In the genomic region with DNA sequence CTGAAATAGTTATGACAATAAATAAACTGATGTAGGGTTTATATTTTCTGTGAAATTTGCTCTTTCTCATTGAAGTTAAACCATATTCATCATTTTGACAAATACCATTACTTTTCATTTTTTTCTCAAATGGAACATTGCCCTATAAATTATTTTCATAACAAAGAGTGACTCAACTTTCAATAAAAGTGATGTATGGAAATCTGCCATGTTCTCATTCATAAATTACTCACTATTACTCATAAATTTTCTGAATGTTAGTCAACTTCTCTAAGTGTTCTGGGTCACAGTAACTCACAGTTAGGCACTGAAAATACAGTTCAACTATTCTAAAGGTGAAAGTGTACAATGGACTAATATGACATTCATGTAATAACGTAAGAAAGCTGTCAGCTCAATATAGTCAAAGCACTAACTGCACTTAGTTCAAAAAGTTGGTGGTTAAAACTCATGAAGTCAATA, we compare ENCODE assay signal across 12 cellular contexts. TPM values are rescaled to one million over a fixed set of nuclear protein-coding genes. Genes with fewer than 3 reads are reported as not detected.
DNase-seq lines count a peak whose midpoint lies in the region; ATAC-seq and TF ChIP-seq lines count a peak whose summit lies in the region.
"Had no signal": no experiment of that assay in that cellular context is flagged by ENCODE, and none has a peak within 500 bp of the region (broad histone marks: within the 10 kb centered on the region; RNA-seq: fewer than 3 reads in every experiment).

No MANE protein-coding gene starts in this region.

- peak overlapping the region; percentile 84 for H3K4me2 ChIP-seq in SK-N-SH

- H3K4me3 ChIP-seq in SK-N-SH (ENCODE audit: low read depth in 2 of 2, low read length in 1 of 2) (peak overlapping the region in 1 of 2 experiments; percentile 57; a peak in 2 of 4 replicates), A673 (ENCODE audit: low read depth, low read length, poor library complexity, severe bottlenecking) (no peak overlapping the region)
- H3K4me3 ChIP-seq: right atrium auricular region had no signal

- H3K4me1 ChIP-seq in SK-N-SH (ENCODE audit: control insufficient read depth in 1 of 2, insufficient read depth in 2 of 2, low read depth in 1 of 2, low read length in 1 of 2), result peaks cover 0 to 5% of the 10 kb centered on the region in 2 experiments; a peak in 1 of 4 replicates
- peaks cover 4% of the 10 kb centered on the region for H3K4me1 ChIP-seq in foreskin keratinocyte
- no peaks in the 10 kb centered on the region for H3K4me1 ChIP-seq in A673 (ENCODE audit: insufficient read depth, low read length, poor library complexity, severe bottlenecking)
- H3K4me1 ChIP-seq: right atrium auricular region had no signal

- peak in 1 of 2 experiments; percentile 50; a peak in 1 of 4 replicates for TF ChIP-seq EP300 in SK-N-SH (IDR thresholded peaks at IDR 0.05; ENCODE audit: borderline replicate concordance in 1 of 2, low read depth in 1 of 2, low read length in 1 of 2)

- peak overlapping the region; percentile 75 for H2AFZ ChIP-seq in SK-N-SH (ENCODE audit: low read depth)

- POLR2A ChIA-PET in SK-N-SH (lab: Yijun Ruan, JAX), result no interaction called here
- POLR2A ChIA-PET in A673 (lab: Charles Lee; ENCODE audit: low non-redundant PET), result no interaction called here

- ATAC-seq in HG02610 (IDR thresholded peaks at IDR 0.05; ENCODE audit: unreplicated experiment), result peak; percentile 89
- peak; percentile 93 for ATAC-seq in foreskin keratinocyte

- H3K36me3 ChIP-seq in SK-N-SH (replicated peaks in 1 of 2; ENCODE audit: control insufficient read depth in 1 of 2, insufficient read depth in 2 of 2, low read length in 1 of 2) (no peaks in the 10 kb centered on the region), A673 (ENCODE audit: insufficient read depth, low read length, poor library complexity, severe bottlenecking) (no peaks in the 10 kb centered on the region)
- H3K36me3 ChIP-seq: right atrium auricular region had no signal

- H3K9me3 ChIP-seq in SK-N-SH (no peaks in the 10 kb centered on the region), A673 (ENCODE audit: low read depth, low read length, poor library complexity, severe bottlenecking) (no peaks in the 10 kb centered on the region)
- H3K9me3 ChIP-seq: right atrium auricular region had no signal

- no TSS peak for BruUV-seq in A673 (replicated peaks; lab: Mats Ljungman, UMichigan)

- H3K9me2 ChIP-seq in SK-N-SH, result no peaks in the 10 kb centered on the region

- DNase-seq in EH (ENCODE audit: low read depth), result peak; percentile 81
- no peak for DNase-seq in SK-N-SH
- DNase-seq in foreskin keratinocyte, result peak; percentile 65 to 85
- DNase-seq in islet precursor cell, result no peak
- no peak for DNase-seq in A673 (ENCODE audit: low spot score)
- DNase-seq in DMS153 treated with DMSO at 0.1 percent for 48 hours (lab: John Stamatoyannopoulos, UW; ENCODE audit: unreplicated experiment), result no peak
- no peak for DNase-seq in NCI-H2196 (lab: John Stamatoyannopoulos, UW; ENCODE audit: unreplicated experiment)
- DNase-seq: activated CD8-positive, alpha-beta memory T cell treated with anti-CD3 and anti-CD28 coated beads, Interleukin-2, amount 50 U/mL, for 4 hours; DND-41; NCI-H187 treated with DMSO at 0.1 percent for 48 hours had no signal

- no peaks in the 10 kb centered on the region for H4K20me1 ChIP-seq in SK-N-SH (ENCODE audit: insufficient read depth)

- CTCF ChIA-PET in SK-N-SH (lab: Yijun Ruan, JAX) (no interaction called here), A673 (lab: Charles Lee) (no interaction called here)

- H3K27me3 ChIP-seq in SK-N-SH (ENCODE audit: insufficient read depth) (no peaks in the 10 kb centered on the region; the same call in 1 of the 2 replicates), foreskin keratinocyte (no peaks in the 10 kb centered on the region), A673 (replicated peaks; ENCODE audit: insufficient read depth, low read depth, low read length, poor library complexity) (no peaks in the 10 kb centered on the region)
- H3K27me3 ChIP-seq: right atrium auricular region had no signal

- WGBS in SK-N-SH (ENCODE audit: low lambda C conversion rate), result 12% methylated on average over 1 of the region's 1 CpG

- no peak for TF ChIP-seq RAD21 in SK-N-SH (IDR thresholded peaks at IDR 0.05; ENCODE audit: low read length)

- TF ChIP-seq CTCF in SK-N-SH (IDR thresholded peaks at IDR 0.05) (no peak), foreskin keratinocyte (conservative IDR thresholded peaks at IDR 0.05) (no peak), A673 (conservative IDR thresholded peaks at IDR 0.05; ENCODE audit: low read depth, low read length) (no peak)

- peaks cover 12% of the 10 kb centered on the region for H3F3A ChIP-seq in SK-N-SH (replicated peaks; ENCODE audit: insufficient read depth)

- intact Hi-C loops in A673 (cut with micrococcal nuclease; ENCODE audit: unreplicated experiment), result no loop called here

- H3K27ac ChIP-seq in SK-N-SH (ENCODE audit: low read depth in 2 of 2, low read length in 1 of 2), result peak overlapping the region in 1 of 2 experiments; percentile 79; a peak in 2 of 4 replicates
- H3K27ac ChIP-seq in foreskin keratinocyte, result no peak overlapping the region
- H3K27ac ChIP-seq in A673 (ENCODE audit: low read depth, low read length, poor library complexity, severe bottlenecking), result no peak overlapping the region
- H3K27ac ChIP-seq: right atrium auricular region had no signal

- H3K9ac ChIP-seq in SK-N-SH, result peak overlapping the region; percentile 29; the same call in 1 of the 2 replicates

- H3K79me2 ChIP-seq in SK-N-SH (ENCODE audit: insufficient read depth), result no peaks in the 10 kb centered on the region

TF ChIP-seq in SK-N-SH, 30 proteins besides CTCF, POLR2A, EP300 and RAD21 (continues in another document):
- TF ChIP-seq PBX3 (IDR thresholded peaks at IDR 0.05) (peak; percentile 87), ELF1 (IDR thresholded peaks at IDR 0.05) (no peak), FOXM1 (IDR thresholded peaks at IDR 0.05; ENCODE audit: low read depth) (no peak), ZBTB33 (IDR thresholded peaks at IDR 0.05; ENCODE audit: borderline replicate concordance, low read depth) (no peak), RXRA (IDR thresholded peaks at IDR 0.05; ENCODE audit: borderline replicate concordance, low read depth) (no peak)
- TF ChIP-seq, protein P1, sequence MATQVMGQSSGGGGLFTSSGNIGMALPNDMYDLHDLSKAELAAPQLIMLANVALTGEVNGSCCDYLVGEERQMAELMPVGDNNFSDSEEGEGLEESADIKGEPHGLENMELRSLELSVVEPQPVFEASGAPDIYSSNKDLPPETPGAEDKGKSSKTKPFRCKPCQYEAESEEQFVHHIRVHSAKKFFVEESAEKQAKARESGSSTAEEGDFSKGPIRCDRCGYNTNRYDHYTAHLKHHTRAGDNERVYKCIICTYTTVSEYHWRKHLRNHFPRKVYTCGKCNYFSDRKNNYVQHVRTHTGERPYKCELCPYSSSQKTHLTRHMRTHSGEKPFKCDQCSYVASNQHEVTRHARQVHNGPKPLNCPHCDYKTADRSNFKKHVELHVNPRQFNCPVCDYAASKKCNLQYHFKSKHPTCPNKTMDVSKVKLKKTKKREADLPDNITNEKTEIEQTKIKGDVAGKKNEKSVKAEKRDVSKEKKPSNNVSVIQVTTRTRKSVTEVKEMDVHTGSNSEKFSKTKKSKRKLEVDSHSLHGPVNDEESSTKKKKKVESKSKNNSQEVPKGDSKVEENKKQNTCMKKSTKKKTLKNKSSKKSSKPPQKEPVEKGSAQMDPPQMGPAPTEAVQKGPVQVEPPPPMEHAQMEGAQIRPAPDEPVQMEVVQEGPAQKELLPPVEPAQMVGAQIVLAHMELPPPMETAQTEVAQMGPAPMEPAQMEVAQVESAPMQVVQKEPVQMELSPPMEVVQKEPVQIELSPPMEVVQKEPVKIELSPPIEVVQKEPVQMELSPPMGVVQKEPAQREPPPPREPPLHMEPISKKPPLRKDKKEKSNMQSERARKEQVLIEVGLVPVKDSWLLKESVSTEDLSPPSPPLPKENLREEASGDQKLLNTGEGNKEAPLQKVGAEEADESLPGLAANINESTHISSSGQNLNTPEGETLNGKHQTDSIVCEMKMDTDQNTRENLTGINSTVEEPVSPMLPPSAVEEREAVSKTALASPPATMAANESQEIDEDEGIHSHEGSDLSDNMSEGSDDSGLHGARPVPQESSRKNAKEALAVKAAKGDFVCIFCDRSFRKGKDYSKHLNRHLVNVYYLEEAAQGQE (IDR thresholded peaks at IDR 0.05; ENCODE audit: low read depth, low read length), result no peak

RNA-seq across cellular contexts. Expression of gene STX11, which starts 19.0 kb away (rescaled TPM):
- polyA plus RNA-seq in SK-N-SH (2012; rRNA removed), result 0.15 and 0.41 TPM in 2 replicates
- 0.18 and 0.41 TPM in 2 replicates for polyA plus RNA-seq in SK-N-SH (2012; cell fraction: cytosol; rRNA removed)
- 0.14 and 0.15 TPM in 2 replicates for polyA plus RNA-seq in SK-N-SH (2012; cell fraction: nucleus; rRNA removed)
- 0.25 and 0.31 TPM in 2 replicates for total RNA-seq in foreskin keratinocyte
- polyA plus RNA-seq in foreskin keratinocyte, result 0.17 and 0.21 TPM in 2 replicates
- total RNA-seq in A673 (2021), result 0.20 and 0.30 TPM in 2 replicates

RNA-seq across cellular contexts. Expression of gene SF3B5, which starts 35.9 kb away (rescaled TPM):
- polyA plus RNA-seq in SK-N-SH (2012; rRNA removed), result 281 and 316 TPM in 2 replicates
- polyA plus RNA-seq in SK-N-SH (2012; cell fraction: cytosol; rRNA removed), result 203 and 268 TPM in 2 replicates
- polyA plus RNA-seq in SK-N-SH (2012; cell fraction: nucleus; rRNA removed), result 115 and 168 TPM in 2 replicates
- 161 and 165 TPM in 2 replicates for total RNA-seq in foreskin keratinocyte
- polyA plus RNA-seq in foreskin keratinocyte, result 250 and 269 TPM in 2 replicates
- total RNA-seq in A673 (2021), result 135 and 136 TPM in 2 replicates

Comparison
In these comparisons a context has a peak if more than half of its experiments do, and no peak if none do; other contexts are left out.
1. DNase-seq: peak in EH (single experiment) and foreskin keratinocyte (2 of 2); none in SK-N-SH (single experiment), islet precursor cell (single experiment), A673 (single experiment), DMS153 treated with DMSO at 0.1 percent for 48 hours (single experiment) and NCI-H2196 (single experiment).